ENCODE assay signal across 27 cellular contexts in the genomic region with DNA sequence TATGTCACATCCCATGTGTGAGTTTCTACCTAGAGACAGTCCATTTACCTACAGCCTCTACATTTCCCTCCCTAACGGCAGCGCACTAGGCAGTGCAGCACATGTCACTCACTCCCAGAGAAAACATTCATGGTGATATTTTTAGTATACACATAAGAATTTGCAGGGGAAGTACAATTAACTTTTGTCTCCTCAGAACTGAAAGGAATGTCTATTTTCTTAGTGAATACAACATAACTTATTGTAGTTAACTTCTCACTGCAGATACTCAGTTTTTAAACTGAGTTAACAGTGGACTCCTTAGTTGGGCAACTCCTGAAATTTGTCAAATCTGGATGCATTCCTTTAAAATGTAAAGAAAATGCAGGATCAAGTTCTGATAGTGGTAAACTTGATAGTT. TPM values are rescaled to one million over a fixed set of nuclear protein-coding genes. Genes with fewer than 3 reads are reported as not detected.
DNase-seq lines count a peak whose midpoint lies in the region; ATAC-seq and TF ChIP-seq lines count a peak whose summit lies in the region.
"Had no signal": no experiment of that assay in that cellular context is flagged by ENCODE, and none has a peak within 500 bp of the region (broad histone marks: within the 10 kb centered on the region; RNA-seq: fewer than 3 reads in every experiment).

No MANE protein-coding gene starts in this region.

- intact Hi-C loops in natural killer cell (cut with micrococcal nuclease), result no loop called here

- no peak overlapping the region for H3K4ac ChIP-seq in mesenchymal stem cell (ENCODE audit: low read depth in 1 of 2, low read length in 2 of 2)

- no peak for TF ChIP-seq CTCF in natural killer cell (IDR thresholded peaks at IDR 0.05)

- no peak overlapping the region for H3K14ac ChIP-seq in mesenchymal stem cell (ENCODE audit: low read length in 2 of 2)

- peaks cover 0 to 31% of the 10 kb centered on the region in 2 donors for H3K4me1 Mint-ChIP-seq in natural killer cell
- peaks cover 7 to 12% of the 10 kb centered on the region in 2 donors for H3K4me1 Mint-ChIP-seq in natural killer cell treated with Interleukin-12 subunit alpha and Interleukin-12 subunit beta and Interleukin-15 and Interleukin-18, amount 100 ng/mL, for 72 hours (ENCODE audit: low read depth in 2 of 2)
- peaks cover 13% of the 10 kb centered on the region for H3K4me1 Mint-ChIP-seq in T-helper 2 cell treated with Interferon-gamma antibody and Interleukin-4, amounts not matched to agents 5 μg/mL and 100 μg/mL, for 36 hours (ENCODE audit: low read depth)

- H2BK12ac ChIP-seq in mesenchymal stem cell (ENCODE audit: low read length in 2 of 2), result no peak overlapping the region

- peaks cover 40% of the 10 kb centered on the region for H3K4me1 ChIP-seq in mesenchymal stem cell (ENCODE audit: control insufficient read depth, insufficient read depth, low read depth, low read length)

- H2BK5ac ChIP-seq in mesenchymal stem cell (ENCODE audit: low read depth, low read length, poor library complexity, severe bottlenecking), result no peak overlapping the region

- H3K23ac ChIP-seq in mesenchymal stem cell (ENCODE audit: low read length in 2 of 2), result no peak overlapping the region

- no peak overlapping the region for H2BK120ac ChIP-seq in mesenchymal stem cell (ENCODE audit: low read depth, low read length)

- no peak overlapping the region for H3K9ac ChIP-seq in mesenchymal stem cell (ENCODE audit: low read length)

- no peaks in the 10 kb centered on the region for H3K9me3 Mint-ChIP-seq in natural killer cell
- no peaks in the 10 kb centered on the region for H3K9me3 Mint-ChIP-seq in natural killer cell treated with Interleukin-12 subunit alpha and Interleukin-12 subunit beta and Interleukin-15 and Interleukin-18, amount 100 ng/mL, for 72 hours
- no peaks in the 10 kb centered on the region for H3K9me3 Mint-ChIP-seq in T-helper 2 cell treated with Interferon-gamma antibody and Interleukin-4, amounts not matched to agents 5 μg/mL and 100 μg/mL, for 36 hours
- H3K9me3 Mint-ChIP-seq: activated B cell treated with CpG ODN at 0.5 μM for 24 hours; activated CD4-positive, alpha-beta memory T cell treated with anti-CD3 and anti-CD28 coated beads, Interleukin-2, amount 10 ng/mL, durations not matched to agents 7 days and 5 days; endodermal cell had no signal

- no peaks in the 10 kb centered on the region for H3K27me3 ChIP-seq in mesenchymal stem cell (ENCODE audit: control insufficient read depth in 1 of 2, insufficient read depth in 1 of 2, low read length in 2 of 2)
- H3K27me3 ChIP-seq: heart left ventricle, ovary, sigmoid colon, thyroid gland had no signal

- no peak overlapping the region for H3K4me3 ChIP-seq in mesenchymal stem cell (ENCODE audit: insufficient read depth in 1 of 2, low read depth in 1 of 2, low read length in 2 of 2)
- H3K4me3 ChIP-seq: GM12878, heart left ventricle, ovary, sigmoid colon, thyroid gland had no signal

- peak overlapping the region; percentile 45 for H3K27ac ChIP-seq in angular gyrus (ENCODE audit: low read depth, low read length)
- peak overlapping the region; percentile 11 for H3K27ac ChIP-seq in mesenchymal stem cell (ENCODE audit: low read length, poor library complexity, severe bottlenecking)
- H3K27ac ChIP-seq in temporal lobe (ENCODE audit: low read depth, low read length), result peak overlapping the region; percentile 37
- H3K27ac ChIP-seq: ovary, thyroid gland had no signal

- no peak overlapping the region for H3K4me2 ChIP-seq in mesenchymal stem cell (ENCODE audit: low read length, poor library complexity, severe bottlenecking)

- no peaks in the 10 kb centered on the region for H3K9me3 ChIP-seq in mesenchymal stem cell (ENCODE audit: control insufficient read depth, low read length)
- H3K9me3 ChIP-seq: heart left ventricle, ovary, sigmoid colon, thyroid gland had no signal

- peak overlapping the region; percentile 63 to 73 for H3K27ac Mint-ChIP-seq in natural killer cell
- no peak overlapping the region for H3K27ac Mint-ChIP-seq in natural killer cell treated with Interleukin-12 subunit alpha and Interleukin-12 subunit beta and Interleukin-15 and Interleukin-18, amount 100 ng/mL, for 72 hours
- H3K27ac Mint-ChIP-seq in T-helper 2 cell treated with Interferon-gamma antibody and Interleukin-4, amounts not matched to agents 5 μg/mL and 100 μg/mL, for 36 hours, result no peak overlapping the region
- H3K27ac Mint-ChIP-seq: activated B cell treated with CpG ODN at 0.5 μM for 24 hours; activated CD4-positive, alpha-beta memory T cell treated with anti-CD3 and anti-CD28 coated beads, Interleukin-2, amount 10 ng/mL, durations not matched to agents 7 days and 5 days; endodermal cell had no signal

- H3K36me3 Mint-ChIP-seq in natural killer cell, result no peaks in the 10 kb centered on the region
- peaks cover 8% of the 10 kb centered on the region for H3K36me3 Mint-ChIP-seq in natural killer cell treated with Interleukin-12 subunit alpha and Interleukin-12 subunit beta and Interleukin-15 and Interleukin-18, amount 100 ng/mL, for 72 hours
- peaks cover 25% of the 10 kb centered on the region for H3K36me3 Mint-ChIP-seq in T-helper 2 cell treated with Interferon-gamma antibody and Interleukin-4, amounts not matched to agents 5 μg/mL and 100 μg/mL, for 36 hours (ENCODE audit: low read depth)

- H3K18ac ChIP-seq in mesenchymal stem cell (ENCODE audit: low read depth in 1 of 2, low read length in 2 of 2), result no peak overlapping the region

- H3K36me3 ChIP-seq in mesenchymal stem cell (ENCODE audit: control insufficient read depth in 1 of 2, insufficient read depth in 2 of 2, low read depth in 1 of 2, low read length in 2 of 2), result peaks cover 24 to 73% of the 10 kb centered on the region in 2 experiments
- H3K36me3 ChIP-seq: ovary had no signal

- no peak overlapping the region for H2BK15ac ChIP-seq in mesenchymal stem cell (ENCODE audit: low read depth, poor library complexity, severe bottlenecking)

- H3K27me3 Mint-ChIP-seq in natural killer cell (ENCODE audit: low read depth in 2 of 2), result no peaks in the 10 kb centered on the region
- H3K27me3 Mint-ChIP-seq in natural killer cell treated with Interleukin-12 subunit alpha and Interleukin-12 subunit beta and Interleukin-15 and Interleukin-18, amount 100 ng/mL, for 72 hours, result no peaks in the 10 kb centered on the region
- peaks cover 11% of the 10 kb centered on the region for H3K27me3 Mint-ChIP-seq in T-helper 2 cell treated with Interferon-gamma antibody and Interleukin-4, amounts not matched to agents 5 μg/mL and 100 μg/mL, for 36 hours (ENCODE audit: low read depth)

- DNase-seq in natural killer cell (no peak), mesenchymal stem cell (no peak), globus pallidus (ENCODE audit: low spot score) (no peak), amygdala (lab: John Stamatoyannopoulos, UW) (no peak)
- no peak for DNase-seq in natural killer cell treated with Interleukin-12 subunit alpha and Interleukin-12 subunit beta and Interleukin-15 and Interleukin-18, amount 100 ng/mL, for 72 hours (ENCODE audit: low spot score)
- no peak for DNase-seq in T-helper 2 cell treated with Interferon-gamma antibody and Interleukin-4, amounts not matched to agents 5 μg/mL and 100 μg/mL, for 36 hours (ENCODE audit: low spot score)
- DNase-seq: activated B cell treated with CpG ODN at 0.5 μM for 24 hours; activated CD4-positive, alpha-beta memory T cell treated with anti-CD3 and anti-CD28 coated beads, Interleukin-2, amount 10 ng/mL, durations not matched to agents 7 days and 5 days; activated naive CD4-positive, alpha-beta T cell treated with Interleukin-2 at 50 U/mL for 16 hours; activated T-cell treated with anti-CD3 and anti-CD28 coated beads for 4 hours; C1 segment of cervical spinal cord; endodermal cell; GOT3; heart left ventricle; NCI-H187; NCI-H226; NCI-H82; OCI-M1; ovary; SHP77; sigmoid colon; thyroid gland had no signal

- no CpG with 5 or more reads among the region's 2 CpGs for WGBS in mesenchymal stem cell

- H4K8ac ChIP-seq in mesenchymal stem cell (ENCODE audit: low read length), result no peak overlapping the region

- no peak overlapping the region for H4K91ac ChIP-seq in mesenchymal stem cell (ENCODE audit: low read length)

- H2AK5ac ChIP-seq in mesenchymal stem cell (ENCODE audit: low read length, severe bottlenecking), result no peak overlapping the region

- H3K79me1 ChIP-seq in mesenchymal stem cell (replicated peaks; ENCODE audit: low read length, poor library complexity, severe bottlenecking), result peaks cover 26% of the 10 kb centered on the region

- H3K4me3 Mint-ChIP-seq in natural killer cell, result no peak overlapping the region
- no peak overlapping the region for H3K4me3 Mint-ChIP-seq in natural killer cell treated with Interleukin-12 subunit alpha and Interleukin-12 subunit beta and Interleukin-15 and Interleukin-18, amount 100 ng/mL, for 72 hours
- no peak overlapping the region for H3K4me3 Mint-ChIP-seq in T-helper 2 cell treated with Interferon-gamma antibody and Interleukin-4, amounts not matched to agents 5 μg/mL and 100 μg/mL, for 36 hours
- H3K4me3 Mint-ChIP-seq: activated B cell treated with CpG ODN at 0.5 μM for 24 hours; activated CD4-positive, alpha-beta memory T cell treated with anti-CD3 and anti-CD28 coated beads, Interleukin-2, amount 10 ng/mL, durations not matched to agents 7 days and 5 days; endodermal cell had no signal

- H2AFZ ChIP-seq in mesenchymal stem cell (ENCODE audit: low read depth, low read length), result no peak overlapping the region

- ATAC-seq in natural killer cell, result no peak
- ATAC-seq in natural killer cell treated with Interleukin-12 subunit alpha and Interleukin-12 subunit beta and Interleukin-15 and Interleukin-18, amount 100 ng/mL, for 72 hours, result no peak
- ATAC-seq: GM12878, heart left ventricle had no signal

RNA-seq across cellular contexts. Expression of a gene that starts 4.5 kb away (rescaled TPM):
- total RNA-seq in natural killer cell (1 to 10 TPM; 2.1 to 3.0 (median 3.0) TPM), temporal lobe (14.0 TPM)
- 1 to 10 TPM; 1.9 to 2.7 TPM for total RNA-seq in natural killer cell treated with Interleukin-12 subunit alpha and Interleukin-12 subunit beta and Interleukin-15 and Interleukin-18, amount 100 ng/mL, for 72 hours
- 10.8 TPM for polyA plus RNA-seq in mesenchymal stem cell (2013, experiment 1 of 2)
- polyA plus RNA-seq in mesenchymal stem cell (2013, experiment 2 of 2), result 9.7 TPM

RNA-seq across cellular contexts. Expression of a gene that starts 36.3 kb away (rescaled TPM):
- total RNA-seq in natural killer cell (not detected), temporal lobe (not detected)
- not detected for total RNA-seq in natural killer cell treated with Interleukin-12 subunit alpha and Interleukin-12 subunit beta and Interleukin-15 and Interleukin-18, amount 100 ng/mL, for 72 hours
- polyA plus RNA-seq in mesenchymal stem cell (2013, experiment 1 of 2), result not detected
- polyA plus RNA-seq in mesenchymal stem cell (2013, experiment 2 of 2), result not detected
- total RNA-seq: activated B cell treated with CpG ODN at 0.5 μM for 24 hours; activated CD4-positive, alpha-beta memory T cell treated with anti-CD3 and anti-CD28 coated beads, Interleukin-2, amount 10 ng/mL, durations not matched to agents 7 days and 5 days; endodermal cell; fibroblast of lung; GM12878; liver; ovary; thyroid gland had no signal
- polyA plus RNA-seq: fibroblast of lung, GM12878, liver, ovary, sigmoid colon had no signal

RNA-seq across cellular contexts. Expression of a gene that starts 48.5 kb away (rescaled TPM):
- total RNA-seq in natural killer cell, result 100 to 1,000 TPM; 212 to 252 (median 217) TPM
- 100 to 1,000 TPM in 1 of 2 donors, 10 to 100 TPM in 1; 85.4 to 145 TPM for total RNA-seq in natural killer cell treated with Interleukin-12 subunit alpha and Interleukin-12 subunit beta and Interleukin-15 and Interleukin-18, amount 100 ng/mL, for 72 hours
- polyA plus RNA-seq in mesenchymal stem cell (2013, experiment 1 of 2), result 26.4 TPM
- polyA plus RNA-seq in mesenchymal stem cell (2013, experiment 2 of 2), result 22.4 TPM
- total RNA-seq in temporal lobe, result 93.7 TPM

RNA-seq across cellular contexts. Expression of a gene that starts 53.6 kb away (rescaled TPM):
- not detected for total RNA-seq in natural killer cell
- not detected for total RNA-seq in natural killer cell treated with Interleukin-12 subunit alpha and Interleukin-12 subunit beta and Interleukin-15 and Interleukin-18, amount 100 ng/mL, for 72 hours
- not detected for polyA plus RNA-seq in mesenchymal stem cell (2013, experiment 1 of 2)
- not detected for polyA plus RNA-seq in mesenchymal stem cell (2013, experiment 2 of 2)
- total RNA-seq in temporal lobe, result not detected
- total RNA-seq: activated B cell treated with CpG ODN at 0.5 μM for 24 hours, endodermal cell, fibroblast of lung, GM12878, sigmoid colon had no signal
- polyA plus RNA-seq: fibroblast of lung, GM12878, liver had no signal

RNA-seq across cellular contexts. Expression of a gene that starts 58.3 kb away (rescaled TPM):
- 10 to 100 TPM; 33.5 to 47.6 (median 33.9) TPM for total RNA-seq in natural killer cell
- total RNA-seq in natural killer cell treated with Interleukin-12 subunit alpha and Interleukin-12 subunit beta and Interleukin-15 and Interleukin-18, amount 100 ng/mL, for 72 hours, result 10 to 100 TPM; 48.5 to 51.5 TPM
- polyA plus RNA-seq in mesenchymal stem cell (2013, experiment 1 of 2), result 39.2 TPM
- 42.8 TPM for polyA plus RNA-seq in mesenchymal stem cell (2013, experiment 2 of 2)
- total RNA-seq in temporal lobe, result 22.9 TPM

Comparison
In these comparisons a context has a peak if more than half of its experiments do, and no peak if none do; other contexts are left out.
1. H3K27ac Mint-ChIP-seq: peak in natural killer cell (2 of 2); none in natural killer cell treated with Interleukin-12 subunit alpha and Interleukin-12 subunit beta and Interleukin-15 and Interleukin-18, amount 100 ng/mL, for 72 hours (0 of 2) and T-helper 2 cell treated with Interferon-gamma antibody and Interleukin-4, amounts not matched to agents 5 μg/mL and 100 μg/mL, for 36 hours (single experiment).
2. Peak in every context shown above with its lines, with median percentiles within 50 percentile points of each other: H3K27ac ChIP-seq.